In the genomic region with DNA sequence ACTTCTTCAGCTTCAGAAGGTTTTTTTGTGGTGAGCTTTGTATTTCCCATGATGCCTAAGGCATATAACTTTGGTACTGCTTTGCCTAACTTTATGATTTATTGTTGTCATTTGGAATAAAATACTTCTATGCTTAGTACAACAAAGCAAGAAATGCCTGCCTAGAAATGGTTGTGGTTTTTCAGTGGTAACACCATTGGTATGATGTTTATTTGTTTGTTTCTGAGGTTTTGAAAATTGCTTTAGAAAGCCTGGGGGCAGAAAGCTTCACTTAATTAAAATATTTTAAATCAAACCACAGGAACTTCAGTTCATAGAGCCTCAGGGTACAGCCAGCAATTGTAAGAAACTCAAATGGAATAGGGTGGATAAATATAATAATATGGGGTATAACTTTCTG, we compare ENCODE assay signal across 24 cellular contexts.
DNase-seq lines count a peak whose midpoint lies in the region; ATAC-seq, FAIRE-seq and TF ChIP-seq lines count a peak whose summit lies in the region.
"Had no signal": no experiment of that assay in that cellular context is flagged by ENCODE, and none has a peak within 500 bp of the region (broad histone marks: within the 10 kb centered on the region; RNA-seq: fewer than 3 reads in every experiment).

No MANE protein-coding gene starts in this region.

- no peak for ATAC-seq in GM18907 (IDR thresholded peaks at IDR 0.05; ENCODE audit: unreplicated experiment)
- ATAC-seq: activated CD8-positive, alpha-beta memory T cell treated with anti-CD3 and anti-CD28 coated beads, Interleukin-2, amount 10 ng/mL, durations not matched to agents 7 days and 5 days; activated T-cell treated with anti-CD3 and anti-CD28 coated beads, Interleukin-2, amount 50 U/mL, for 4 hours; body of pancreas; Right ventricle myocardium inferior; SK-N-SH treated with all-trans-retinoic acid at 6 μM for 48 hours; stimulated activated naive CD8-positive, alpha-beta T cell treated with anti-CD3 and anti-CD28 coated beads, Interleukin-15, Interleukin-2, amounts not matched to agents 100 U/mL and 50 U/mL, for 24 hours had no signal

- no peak for TF ChIP-seq CTCF in bronchial epithelial cell (IDR thresholded peaks at IDR 0.05; ENCODE audit: insufficient read depth, low read length, severe bottlenecking)

- no peak for TF ChIP-seq POLR2A in GM12892 (IDR thresholded peaks at IDR 0.05; ENCODE audit: low read depth, low read length)

- no peak overlapping the region for H3K4me3 ChIP-seq in bronchial epithelial cell (ENCODE audit: low read depth, low read length)
- H3K4me3 ChIP-seq: body of pancreas, neural progenitor cell, PC-9 had no signal

- FAIRE-seq in bronchial epithelial cell (lab: Jason Lieb, UNC) (no peak), GM12892 (lab: Jason Lieb, UNC) (no peak)
- FAIRE-seq: small intestine had no signal

- DNase-seq in EH (ENCODE audit: low read depth) (peak; percentile 15), NCI-H226 (peak; percentile 39), bronchial epithelial cell (ENCODE audit: low read depth) (peak; percentile 1), myocyte (ENCODE audit: low read depth) (peak; percentile 5), GM12892 (ENCODE audit: insufficient read length) (no peak), cerebellar nuclear complex (lab: John Stamatoyannopoulos, UW) (no peak)
- DNase-seq: activated CD8-positive, alpha-beta memory T cell treated with anti-CD3 and anti-CD28 coated beads, Interleukin-2, amount 10 ng/mL, durations not matched to agents 7 days and 5 days; activated gamma-delta T cell treated with Interleukin-2 at 50 U/mL for 16 hours; activated T-cell treated with anti-CD3 and anti-CD28 coated beads, Interleukin-2, amount 50 U/mL, for 4 hours; BE2C; body of pancreas; DMS 273 treated with DMSO at 0.1 percent for 48 hours; NCI-H1092 treated with DMSO at 0.1 percent for 48 hours; NCI-H187 treated with DMSO at 0.1 percent for 48 hours; NCI-H2171 treated with DMSO at 0.1 percent for 48 hours; NCI-H526; small intestine; stimulated activated naive CD8-positive, alpha-beta T cell treated with anti-CD3 and anti-CD28 coated beads, Interleukin-15, Interleukin-2, amounts not matched to agents 100 U/mL and 50 U/mL, for 24 hours; T-helper 2 cell had no signal

- H3K36me3 ChIP-seq in bronchial epithelial cell (ENCODE audit: control insufficient read depth, insufficient read depth, low read length), result no peaks in the 10 kb centered on the region
- H3K36me3 ChIP-seq: BE2C, neural progenitor cell had no signal

- no peaks in the 10 kb centered on the region for H3K27me3 ChIP-seq in bronchial epithelial cell (ENCODE audit: control insufficient read depth, insufficient read depth, low read length)
- H3K27me3 ChIP-seq: body of pancreas, neural progenitor cell had no signal

Comparison
In these comparisons a context has a peak if more than half of its experiments do, and no peak if none do; other contexts are left out.
1. DNase-seq: peak in EH (single experiment), NCI-H226 (single experiment), bronchial epithelial cell (single experiment) and myocyte (single experiment); none in GM12892 (single experiment) and cerebellar nuclear complex (0 of 2).